ENCODE assay signal across 1 cellular context in the genomic region with DNA sequence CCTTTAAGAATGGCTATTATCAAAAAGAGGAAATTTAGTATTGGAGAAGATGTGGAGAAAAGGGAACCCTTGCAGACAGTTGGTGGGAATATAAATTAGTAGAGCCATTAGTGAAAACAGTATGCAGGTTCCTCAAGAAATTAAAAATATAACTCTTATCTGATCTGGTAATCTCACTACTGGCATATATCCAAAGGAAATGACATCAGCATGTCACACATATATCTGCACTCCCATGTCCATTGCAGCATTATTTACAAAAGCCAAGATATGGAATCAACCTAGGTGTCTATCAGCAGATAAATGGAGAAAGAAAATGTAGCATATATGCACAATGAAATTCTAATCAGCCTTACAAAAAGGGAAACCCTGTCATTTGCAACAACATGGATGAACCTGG.
TF ChIP-seq lines count a peak whose summit lies in the region.

No MANE protein-coding gene starts in this region.

TF ChIP-seq in A549, 52 proteins besides CTCF, POLR2A, EP300 and RAD21:
- TF ChIP-seq NR3C1 (IDR thresholded peaks at IDR 0.05) (no peak), CHD4 (IDR thresholded peaks at IDR 0.05; ENCODE audit: borderline replicate concordance) (no peak), KDM1A (IDR thresholded peaks at IDR 0.05; ENCODE audit: low read depth) (no peak), HOXB13 (CRISPR knock-in tag; IDR thresholded peaks at IDR 0.05; ENCODE audit: low read depth) (no peak), HDAC2 (IDR thresholded peaks at IDR 0.05) (no peak), POLR2AphosphoS2 (conservative IDR thresholded peaks at IDR 0.05; ENCODE audit: low read length) (no peak), FOXS1 (CRISPR knock-in tag; IDR thresholded peaks at IDR 0.05) (no peak), PHF8 (IDR thresholded peaks at IDR 0.05; ENCODE audit: borderline replicate concordance, low read depth) (no peak), MAX (IDR thresholded peaks at IDR 0.05) (no peak), FOSB (CRISPR knock-in tag; IDR thresholded peaks at IDR 0.05) (no peak), HOXA7 (CRISPR knock-in tag; IDR thresholded peaks at IDR 0.05) (no peak), RNF2 (IDR thresholded peaks at IDR 0.05; ENCODE audit: borderline replicate concordance, low read depth) (no peak), E2F6 (IDR thresholded peaks at IDR 0.05; ENCODE audit: borderline replicate concordance, low read depth) (no peak), CHD2 (IDR thresholded peaks at IDR 0.05; ENCODE audit: low read length, partially characterized antibody) (no peak), EHF (CRISPR knock-in tag; IDR thresholded peaks at IDR 0.05) (no peak), MAFK (IDR thresholded peaks at IDR 0.05; ENCODE audit: partially characterized antibody) (no peak), CBX8 (IDR thresholded peaks at IDR 0.05) (no peak)
